ENCODE assay signal across 11 cellular contexts in genomic region chr6:9901376-9901775, GRCh38.
"Had no signal": no experiment of that assay in that cellular context is flagged by ENCODE, and none has a peak within 500 bp of the region (broad histone marks: within the 10 kb centered on the region; RNA-seq: fewer than 3 reads in every experiment).

No MANE protein-coding gene starts in this region.

- H3K4me2 ChIP-seq: GM23338 had no signal

- H3K4me3 ChIP-seq: GM23248, GM23338, HAP-1 had no signal

- ATAC-seq: GM23338, HCT116 had no signal

- H3K36me3 ChIP-seq: HAP-1 had no signal

- DNase-seq: GM23248, GOT3, H7, H9, HCEC 1CT, HFFc6 had no signal

- H2AFZ ChIP-seq: GM23248, GM23338 had no signal

- FAIRE-seq: H1, H54 had no signal

- H3K4me1 ChIP-seq: HAP-1 had no signal

- H3K9me3 ChIP-seq: HAP-1 had no signal

- H3K27ac ChIP-seq: GM23248 had no signal

- H3K9ac ChIP-seq: GM23248 had no signal
